ENCODE assay signal across 18 cellular contexts in genomic region chr13:103516009-103516795, GRCh38.
DNase-seq lines count a peak whose midpoint lies in the region; ATAC-seq, FAIRE-seq and TF ChIP-seq lines count a peak whose summit lies in the region.
"Had no signal": no experiment of that assay in that cellular context is flagged by ENCODE, and none has a peak within 500 bp of the region (broad histone marks: within the 10 kb centered on the region; RNA-seq: fewer than 3 reads in every experiment).

No MANE protein-coding gene starts in this region.

- TF ChIP-seq POLR2A in H1 (IDR thresholded peaks at IDR 0.05; ENCODE audit: control extremely low read depth in 1 of 2, low read depth in 2 of 2, low read length in 2 of 2): no peak

- TF ChIP-seq CTCF in H9 (conservative IDR thresholded peaks at IDR 0.05): no peak
- no peak for TF ChIP-seq CTCF in H1 (IDR thresholded peaks at IDR 0.05; ENCODE audit: control extremely low read depth in 1 of 3, insufficient read depth in 1 of 3, low read depth in 1 of 3, low read length in 3 of 3)
- no peak for TF ChIP-seq CTCF in progenitor cell of endocrine pancreas (IDR thresholded peaks at IDR 0.05; ENCODE audit: unreplicated experiment)

- DNase-seq in H9 (no peak), NCI-H2227 (lab: John Stamatoyannopoulos, UW; ENCODE audit: unreplicated experiment) (peak; percentile 19), H1 (ENCODE audit: low read depth in 1 of 2, low spot score in 2 of 2) (no peak), progenitor cell of endocrine pancreas (ENCODE audit: low spot score, unreplicated experiment) (no peak), NCI-H510A treated with DMSO at 0.1 percent for 48 hours (lab: John Stamatoyannopoulos, UW) (no peak), OCI-M1 (lab: John Stamatoyannopoulos, UW) (no peak)
- DNase-seq: AML-193; GF-D8; IMR-90; NCI-H1105 treated with DMSO at 0.1 percent for 48 hours; NCI-H2029; NCI-H524 treated with DMSO at 0.1 percent for 48 hours; NK-92 treated with Interleukin-12 subunit alpha and Interleukin-12 subunit beta, amount 100 ng/mL, for 24 hours; T-helper 2 cell had no signal

- H3K9me3 ChIP-seq in H9 (ENCODE audit: control insufficient read depth, low read depth, low read length) (no peaks in the 10 kb centered on the region), H1 (ENCODE audit: insufficient read depth in 2 of 2, low read depth in 1 of 2, low read length in 1 of 2) (no peaks in the 10 kb centered on the region)
- H3K9me3 ChIP-seq: SJSA1 had no signal

- H3K27ac Mint-ChIP-seq in H9: peak overlapping the region; percentile 37 to 89 (median 41); a peak in 3 of 7 replicates
- peak overlapping the region; percentile 89 for H3K27ac Mint-ChIP-seq in progenitor cell of endocrine pancreas
- H3K27ac Mint-ChIP-seq: CD14-positive monocyte had no signal

- POLR2A ChIA-PET in H1 (lab: Charles Lee; ENCODE audit: partially characterized antibody): no interaction called here

- H4K91ac ChIP-seq in H9 (ENCODE audit: insufficient read length, low read depth, low read length): no peak overlapping the region
- H4K91ac ChIP-seq in H1 (replicated peaks; ENCODE audit: insufficient read length, low read length): no peak overlapping the region

- H3K18ac ChIP-seq in H9 (ENCODE audit: insufficient read length, low read depth, low read length) (no peak overlapping the region), H1 (ENCODE audit: extremely low read depth, low read length) (0 out of 2 replicates have a peak overlapping the region, but pooled peaks have one; percentile 4)

- H3K4me3 ChIP-seq in H1 (ENCODE audit: extremely low read depth in 1 of 4, insufficient read depth in 2 of 4, low read depth in 3 of 4, low read length in 4 of 4): peak overlapping the region in 1 of 4 experiments; percentile 24; a peak in 1 of 8 replicates
- H3K4me3 ChIP-seq: SJSA1 had no signal

- H2AFZ ChIP-seq in H9 (ENCODE audit: low read length): no peak overlapping the region
- H2AFZ ChIP-seq in H1 (ENCODE audit: low read length): peak overlapping the region; percentile 67; the same call in 1 of the 2 replicates

- H3K4me2 ChIP-seq in H9 (ENCODE audit: insufficient read depth, insufficient read length, low read length) (no peak overlapping the region), H1 (ENCODE audit: insufficient read depth in 1 of 2, low read depth in 2 of 2, low read length in 2 of 2) (peak overlapping the region; percentile 28 to 47)

- H4K5ac ChIP-seq in H9 (ENCODE audit: insufficient read length, low read depth, low read length) (no peak overlapping the region), H1 (ENCODE audit: insufficient read length, low read depth, low read length) (no peak overlapping the region)

- H3K4me1 Mint-ChIP-seq in H9: peaks cover 14 to 15% of the 10 kb centered on the region in 2 experiments
- peaks cover 30% of the 10 kb centered on the region for H3K4me1 Mint-ChIP-seq in progenitor cell of endocrine pancreas (ENCODE audit: low read depth)
- H3K4me1 Mint-ChIP-seq: CD14-positive monocyte had no signal

- H3K4me3 Mint-ChIP-seq in H9 (no peak overlapping the region), progenitor cell of endocrine pancreas (ENCODE audit: low read depth) (no peak overlapping the region)
- H3K4me3 Mint-ChIP-seq: CD14-positive monocyte had no signal

- no peak for ATAC-seq in GM21737 (IDR thresholded peaks at IDR 0.05; ENCODE audit: unreplicated experiment)

- no peak overlapping the region for H4K8ac ChIP-seq in H9 (replicated peaks; ENCODE audit: insufficient read length, low read depth, low read length)
- H4K8ac ChIP-seq in H1 (ENCODE audit: extremely low read depth, insufficient read depth, low read length): no peak overlapping the region

- CTCF ChIA-PET in H1 (lab: Charles Lee; ENCODE audit: partially characterized antibody): no interaction called here

- H4K20me1 ChIP-seq in H9 (ENCODE audit: control insufficient read depth, insufficient read depth, insufficient read length) (no peaks in the 10 kb centered on the region), H1 (replicated peaks in 1 of 2; ENCODE audit: control insufficient read depth in 1 of 2, insufficient read depth in 2 of 2, low read length in 2 of 2) (no peaks in the 10 kb centered on the region)

- no peak overlapping the region for H3K23ac ChIP-seq in H9 (ENCODE audit: insufficient read length, low read depth, low read length)
- no peak overlapping the region for H3K23ac ChIP-seq in H1 (ENCODE audit: insufficient read length)

- H3K23me2 ChIP-seq in H9 (ENCODE audit: insufficient read length, low read depth, low read length, poor library complexity, severe bottlenecking) (no peaks in the 10 kb centered on the region), H1 (ENCODE audit: low read depth, low read length) (no peaks in the 10 kb centered on the region)

- H2BK120ac ChIP-seq in H9 (ENCODE audit: low read depth, low read length, poor library complexity, severe bottlenecking): no peak overlapping the region
- no peak overlapping the region for H2BK120ac ChIP-seq in H1 (replicated peaks; ENCODE audit: low read depth, low read length)

- no peaks in the 10 kb centered on the region for H3K36me3 ChIP-seq in H1 (ENCODE audit: control insufficient read depth in 2 of 4, insufficient read depth in 4 of 4, low read length in 3 of 4)
- H3K36me3 ChIP-seq: SJSA1 had no signal

- H3K27me3 ChIP-seq in H9 (ENCODE audit: insufficient read depth, low read length): no peaks in the 10 kb centered on the region
- no peaks in the 10 kb centered on the region for H3K27me3 ChIP-seq in H1 (replicated peaks in 1 of 4; ENCODE audit: control insufficient read depth in 3 of 4, extremely low read depth in 1 of 4, insufficient read depth in 3 of 4, low read length in 3 of 4)
- H3K27me3 ChIP-seq: SJSA1 had no signal

- no peak overlapping the region for H3K4ac ChIP-seq in H9 (ENCODE audit: low read depth, low read length)
- H3K4ac ChIP-seq in H1 (replicated peaks; ENCODE audit: insufficient read length, low read depth, low read length): no peak overlapping the region

- H3K9ac ChIP-seq in H9 (ENCODE audit: extremely low read depth, insufficient read length, low read length) (no peak overlapping the region), H1 (replicated peaks in 1 of 4; ENCODE audit: extremely low read depth in 1 of 4, low read depth in 3 of 4, low read length in 3 of 4) (no peak overlapping the region)

- WGBS in H9 (ENCODE audit: extremely low coverage, insufficient read length, low lambda C conversion rate): no CpG with 5 or more reads among the region's 6 CpGs
- 79% methylated on average over 6 of the region's 6 CpGs; no CpG with 5 or more reads in 1 of the 2 experiments for WGBS in H1 (ENCODE audit: extremely low coverage in 1 of 2, insufficient coverage in 1 of 2, insufficient read length in 1 of 2, insufficient replicate concordance in 2 of 2, low coverage in 1 of 2, low lambda C conversion rate in 2 of 2, missing lambda C conversion rate in 1 of 2), 2 experiments

- TF ChIP-seq EP300 in H1 (IDR thresholded peaks at IDR 0.05; ENCODE audit: borderline replicate concordance in 1 of 2, low read depth in 2 of 2, low read length in 2 of 2): no peak

- H3K9me3 Mint-ChIP-seq in H9 (no peaks in the 10 kb centered on the region), progenitor cell of endocrine pancreas (ENCODE audit: low read depth) (no peaks in the 10 kb centered on the region)

- H2BK20ac ChIP-seq in H9 (ENCODE audit: low read depth, low read length, poor library complexity, severe bottlenecking) (no peak overlapping the region), H1 (ENCODE audit: low read length) (no peak overlapping the region)

- H3K4me1 ChIP-seq in H9 (ENCODE audit: insufficient read depth, low read length) (no peaks in the 10 kb centered on the region; the same call in 1 of the 2 replicates), H1 (replicated peaks in 1 of 4; ENCODE audit: control insufficient read depth in 3 of 4, insufficient read depth in 4 of 4, low read length in 3 of 4) (peaks cover 0 to 2% (median 0%) of the 10 kb centered on the region in 4 experiments; a peak in 2 of 7 replicates)
- H3K4me1 ChIP-seq: SJSA1 had no signal

- no peak overlapping the region for H3T11ph ChIP-seq in H9 (ENCODE audit: low read length)

- H3K79me1 ChIP-seq in H9 (ENCODE audit: insufficient read depth, low read depth, low read length, poor library complexity, severe bottlenecking): no peaks in the 10 kb centered on the region
- H3K79me1 ChIP-seq in H1 (ENCODE audit: low read depth, low read length): no peaks in the 10 kb centered on the region

- no peak overlapping the region for H2BK12ac ChIP-seq in H9 (ENCODE audit: insufficient read length, low read depth, low read length)
- no peak overlapping the region for H2BK12ac ChIP-seq in H1 (ENCODE audit: low read depth, low read length)

- H3K36me3 Mint-ChIP-seq in H9 (ENCODE audit: insufficient read depth in 1 of 3, low read depth in 3 of 3) (no peaks in the 10 kb centered on the region), progenitor cell of endocrine pancreas (ENCODE audit: insufficient read depth) (no peaks in the 10 kb centered on the region)
- H3K36me3 Mint-ChIP-seq: CD14-positive monocyte had no signal

- TF ChIP-seq RAD21 in H1 (IDR thresholded peaks at IDR 0.05 in 1 of 2, conservative IDR thresholded peaks at IDR 0.05 in 1 of 2; ENCODE audit: low read depth in 2 of 2, low read length in 2 of 2): no peak

- H2BK15ac ChIP-seq in H9 (ENCODE audit: low read depth, low read length) (no peak overlapping the region), H1 (ENCODE audit: low read length) (no peak overlapping the region)

- H3K27ac ChIP-seq in H9 (ENCODE audit: insufficient read length, low read depth, low read length) (no peak overlapping the region), H1 (ENCODE audit: low read depth, low read length) (no peak overlapping the region)
- H3K27ac ChIP-seq: SJSA1 had no signal

- H3K79me2 ChIP-seq in H9 (ENCODE audit: insufficient read depth, low read length) (no peaks in the 10 kb centered on the region), H1 (ENCODE audit: control insufficient read depth in 1 of 2, insufficient read depth in 2 of 2, low read length in 2 of 2) (no peaks in the 10 kb centered on the region)

- H3K27me3 Mint-ChIP-seq in H9 (ENCODE audit: low read depth): no peaks in the 10 kb centered on the region
- H3K27me3 Mint-ChIP-seq in progenitor cell of endocrine pancreas: no peaks in the 10 kb centered on the region

- H3K56ac ChIP-seq in H9 (ENCODE audit: insufficient read length, low read depth, low read length) (no peak overlapping the region), H1 (replicated peaks; ENCODE audit: insufficient read length, low read depth, low read length) (no peak overlapping the region)

- FAIRE-seq in H1 (lab: Jason Lieb, UNC): no peak
- FAIRE-seq: H54 had no signal

- H3K14ac ChIP-seq in H9 (ENCODE audit: insufficient read depth, low read length): no peak overlapping the region
- H3K14ac ChIP-seq in H1 (ENCODE audit: insufficient read length): no peak overlapping the region

- H2BK5ac ChIP-seq in H9 (ENCODE audit: insufficient read length, low read length): no peak overlapping the region
- H2BK5ac ChIP-seq in H1 (ENCODE audit: low read depth, low read length): no peak overlapping the region; the same call in 1 of the 2 replicates

- H2AK5ac ChIP-seq in H9 (ENCODE audit: insufficient read length, low read length): no peak overlapping the region
- no peak overlapping the region for H2AK5ac ChIP-seq in H1 (ENCODE audit: low read depth, low read length)
